ENCODE assay signal across 8 cellular contexts in the genomic region with DNA sequence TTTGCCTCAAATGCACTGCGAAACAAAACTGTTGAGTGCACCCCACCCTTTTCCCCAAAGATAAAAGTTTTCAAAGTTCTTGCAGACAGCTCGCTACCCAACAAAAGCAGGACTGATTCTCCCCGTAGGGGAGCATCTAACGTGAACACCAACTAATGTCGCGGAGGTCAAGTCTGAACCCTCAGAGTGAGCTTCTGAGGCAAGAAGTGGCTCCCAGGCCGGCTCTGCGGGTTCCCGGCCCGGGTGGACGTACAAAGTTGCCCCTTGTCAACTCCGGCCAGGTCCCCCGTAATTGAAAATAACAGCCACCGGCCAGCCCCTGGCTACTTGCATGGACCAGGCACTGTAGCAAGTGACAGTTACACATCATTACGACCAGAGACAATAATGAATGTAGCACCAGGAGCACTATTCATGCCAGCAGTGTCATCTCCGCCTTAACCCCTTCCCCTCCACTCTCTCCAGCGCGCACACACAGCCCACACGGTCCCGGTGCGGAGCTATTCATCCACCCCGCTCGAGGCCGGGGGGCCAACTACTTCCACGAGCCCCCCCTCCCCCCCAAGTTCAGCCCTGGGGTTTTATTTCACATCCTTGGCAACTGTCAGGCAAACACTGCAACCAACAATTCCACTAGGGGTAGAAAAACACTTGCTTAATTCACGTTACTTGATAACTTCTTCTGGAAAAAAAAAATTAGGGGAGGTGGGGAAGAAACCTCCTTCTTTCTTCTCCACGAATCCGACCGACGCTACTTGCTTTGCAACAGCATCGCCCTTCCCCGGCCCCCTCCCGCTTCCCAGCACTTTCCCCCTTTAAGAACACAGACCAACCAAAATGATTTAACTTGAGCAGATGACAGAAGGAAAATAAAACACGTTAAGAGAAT. TPM values are rescaled to one million over a fixed set of nuclear protein-coding genes. Genes with fewer than 3 reads are reported as not detected.
DNase-seq lines count a peak whose midpoint lies in the region; ATAC-seq and TF ChIP-seq lines count a peak whose summit lies in the region.

No MANE protein-coding gene starts in this region.

- H3K9me3 ChIP-seq in mucosa of descending colon (no peaks in the 10 kb centered on the region), subcutaneous abdominal adipose tissue (ENCODE audit: control insufficient read depth in 5 of 5, low read length in 5 of 5) (no peaks in the 10 kb centered on the region)

- H3K4me3 ChIP-seq in mucosa of descending colon, result peak overlapping the region; percentile 17
- peak overlapping the region; percentile 74 to 91 (median 82) for H3K4me3 ChIP-seq in subcutaneous abdominal adipose tissue (ENCODE audit: low read depth in 1 of 5, low read length in 5 of 5)

- ATAC-seq in activated CD8-positive, alpha-beta T cell treated with anti-CD3 and anti-CD28 coated beads, Interleukin-2, amount 10 ng/mL, durations not matched to agents 7 days and 5 days, result no peak
- ATAC-seq in effector memory CD8-positive, alpha-beta T cell (replicated peaks), result peak; percentile 2
- no peak for ATAC-seq in mucosa of descending colon
- ATAC-seq in GM19452 (IDR thresholded peaks at IDR 0.05; ENCODE audit: unreplicated experiment), result no peak

- peaks cover 0 to 2% (median 2%) of the 10 kb centered on the region in 7 donors for H3K9me3 Mint-ChIP-seq in CD14-positive monocyte
- H3K9me3 Mint-ChIP-seq in activated CD8-positive, alpha-beta T cell treated with anti-CD3 and anti-CD28 coated beads, Interleukin-2, amount 10 ng/mL, durations not matched to agents 7 days and 5 days (ENCODE audit: insufficient read depth), result no peaks in the 10 kb centered on the region
- no peaks in the 10 kb centered on the region for H3K9me3 Mint-ChIP-seq in effector memory CD8-positive, alpha-beta T cell

- peak overlapping the region in 4 of 5 donors; percentile 39 to 75 (median 68) for H3K9ac ChIP-seq in subcutaneous abdominal adipose tissue (ENCODE audit: low read length in 5 of 5)

- POLR2A ChIA-PET in activated CD8-positive, alpha-beta T cell treated with anti-CD3 and anti-CD28 coated beads, Interleukin-2, amount 10 ng/mL, durations not matched to agents 7 days and 5 days (lab: Charles Lee), result interaction anchor here (0.5 to 6.0 kb wide), 18 partner anchors 10 to 1192 kb away, joined by 3 to 73 read pairs (median 5); no protein-coding TSS in a partner anchor

- H3K4me1 Mint-ChIP-seq in CD14-positive monocyte, result peaks cover 14% of the 10 kb centered on the region
- H3K4me1 Mint-ChIP-seq in activated CD8-positive, alpha-beta T cell treated with anti-CD3 and anti-CD28 coated beads, Interleukin-2, amount 10 ng/mL, durations not matched to agents 7 days and 5 days (ENCODE audit: low read depth), result peaks cover 40% of the 10 kb centered on the region
- peaks cover 28 to 35% of the 10 kb centered on the region in 2 donors for H3K4me1 Mint-ChIP-seq in effector memory CD8-positive, alpha-beta T cell (ENCODE audit: low read depth in 2 of 2)

- H3K27me3 ChIP-seq in subcutaneous abdominal adipose tissue (ENCODE audit: control insufficient read depth in 5 of 5, insufficient read depth in 4 of 5, low read length in 5 of 5), result no peaks in the 10 kb centered on the region

- H3K36me3 Mint-ChIP-seq in CD14-positive monocyte, result no peaks in the 10 kb centered on the region
- H3K36me3 Mint-ChIP-seq in activated CD8-positive, alpha-beta T cell treated with anti-CD3 and anti-CD28 coated beads, Interleukin-2, amount 10 ng/mL, durations not matched to agents 7 days and 5 days (ENCODE audit: low read depth), result peaks cover 4% of the 10 kb centered on the region
- H3K36me3 Mint-ChIP-seq in effector memory CD8-positive, alpha-beta T cell (ENCODE audit: insufficient read depth), result peaks cover 45% of the 10 kb centered on the region

- peak overlapping the region in 3 of 7 donors; percentile 21 to 81 (median 42) for H3K27ac Mint-ChIP-seq in CD14-positive monocyte
- peak overlapping the region; percentile 100 for H3K27ac Mint-ChIP-seq in activated CD8-positive, alpha-beta T cell treated with anti-CD3 and anti-CD28 coated beads, Interleukin-2, amount 10 ng/mL, durations not matched to agents 7 days and 5 days
- H3K27ac Mint-ChIP-seq in effector memory CD8-positive, alpha-beta T cell, result no peak overlapping the region

- peaks cover 34% of the 10 kb centered on the region for H3K4me1 ChIP-seq in mucosa of descending colon (ENCODE audit: low read depth)
- H3K4me1 ChIP-seq in subcutaneous abdominal adipose tissue (ENCODE audit: control insufficient read depth in 5 of 5, insufficient read depth in 5 of 5, low read length in 5 of 5), result peaks cover 0 to 43% (median 37%) of the 10 kb centered on the region in 5 donors

- H3K27me3 Mint-ChIP-seq in CD14-positive monocyte (ENCODE audit: low read depth in 3 of 3), result peaks cover 24 to 33% (median 25%) of the 10 kb centered on the region in 3 donors
- H3K27me3 Mint-ChIP-seq in activated CD8-positive, alpha-beta T cell treated with anti-CD3 and anti-CD28 coated beads, Interleukin-2, amount 10 ng/mL, durations not matched to agents 7 days and 5 days (ENCODE audit: low read depth), result no peaks in the 10 kb centered on the region
- H3K27me3 Mint-ChIP-seq in effector memory CD8-positive, alpha-beta T cell, result no peaks in the 10 kb centered on the region

- TF ChIP-seq CTCF in CD14-positive monocyte (IDR thresholded peaks at IDR 0.05) (no peak), mucosa of descending colon (IDR thresholded peaks at IDR 0.05) (no peak)

- DNase-seq in CD14-positive monocyte (ENCODE audit: low spot score), result no peak
- DNase-seq in Kasumi-1 (lab: John Stamatoyannopoulos, UW), result peak; percentile 38 to 39
- peak; percentile 54 for DNase-seq in activated CD8-positive, alpha-beta T cell treated with anti-CD3 and anti-CD28 coated beads, Interleukin-2, amount 10 ng/mL, durations not matched to agents 7 days and 5 days
- DNase-seq in effector memory CD8-positive, alpha-beta T cell, result peak; percentile 31 to 54 (median 35)
- DNase-seq in mucosa of descending colon, result peak; percentile 36 to 63 (median 47)
- no peak for DNase-seq in NCI-H2081 treated with DMSO at 0.1 percent for 48 hours (lab: John Stamatoyannopoulos, UW)

- intact Hi-C loops in CD14-positive monocyte (cut with micrococcal nuclease), result no loop called here
- intact Hi-C loops in mucosa of descending colon (cut with DNase I, micrococcal nuclease), result loop anchor here in 1 of 2 donors (10.0 kb wide), 1 partner anchor 378 kb away; no protein-coding TSS in a partner anchor

- peak overlapping the region; percentile 41 for H3K27ac ChIP-seq in subcutaneous abdominal adipose tissue (ENCODE audit: low read depth, low read length)

- CTCF ChIA-PET in activated CD8-positive, alpha-beta T cell treated with anti-CD3 and anti-CD28 coated beads, Interleukin-2, amount 10 ng/mL, durations not matched to agents 7 days and 5 days (lab: Charles Lee), result interaction anchor here (0.6 to 15.3 kb wide), 15 partner anchors 37 to 1087 kb away, joined by 3 to 134 read pairs (median 4); no protein-coding TSS in a partner anchor

- H3K36me3 ChIP-seq in mucosa of descending colon (ENCODE audit: low read depth), result no peaks in the 10 kb centered on the region
- H3K36me3 ChIP-seq in subcutaneous abdominal adipose tissue (ENCODE audit: control insufficient read depth in 5 of 5, insufficient read depth in 5 of 5, low read length in 5 of 5), result no peaks in the 10 kb centered on the region

- H3K4me3 Mint-ChIP-seq in CD14-positive monocyte, result peak overlapping the region; percentile 90 to 98
- H3K4me3 Mint-ChIP-seq in activated CD8-positive, alpha-beta T cell treated with anti-CD3 and anti-CD28 coated beads, Interleukin-2, amount 10 ng/mL, durations not matched to agents 7 days and 5 days, result no peak overlapping the region
- no peak overlapping the region for H3K4me3 Mint-ChIP-seq in effector memory CD8-positive, alpha-beta T cell

RNA-seq across cellular contexts. Expression of a gene that starts 1.2 kb away (rescaled TPM):
- under 1 TPM; 0.04 to 0.38 TPM for polyA plus RNA-seq in CD14-positive monocyte
- 10 to 100 TPM; 24.6 to 26.3 TPM for total RNA-seq in activated CD8-positive, alpha-beta T cell treated with anti-CD3 and anti-CD28 coated beads, Interleukin-2, amount 10 ng/mL, durations not matched to agents 7 days and 5 days
- 10 to 100 TPM in 2 of 3 donors, 1 to 10 TPM in 1; 7.4 to 14.1 (median 10.5) TPM for total RNA-seq in mucosa of descending colon

Comparison
In these comparisons a context has a peak if more than half of its experiments do, and no peak if none do; other contexts are left out.
1. DNase-seq: peak in Kasumi-1 (2 of 2), activated CD8-positive, alpha-beta T cell treated with anti-CD3 and anti-CD28 coated beads, Interleukin-2, amount 10 ng/mL, durations not matched to agents 7 days and 5 days (single experiment), effector memory CD8-positive, alpha-beta T cell (3 of 3) and mucosa of descending colon (3 of 3); none in CD14-positive monocyte (single experiment) and NCI-H2081 treated with DMSO at 0.1 percent for 48 hours (single experiment).
2. H3K4me3 Mint-ChIP-seq: peak in CD14-positive monocyte (2 of 2); none in activated CD8-positive, alpha-beta T cell treated with anti-CD3 and anti-CD28 coated beads, Interleukin-2, amount 10 ng/mL, durations not matched to agents 7 days and 5 days (single experiment) and effector memory CD8-positive, alpha-beta T cell (0 of 2).